ENCODE assay signal across 9 cellular contexts in genomic region chr2:29317077-29317517, GRCh38.
DNase-seq lines count a peak whose midpoint lies in the region; ATAC-seq and TF ChIP-seq lines count a peak whose summit lies in the region.
"Had no signal": no experiment of that assay in that cellular context is flagged by ENCODE, and none has a peak within 500 bp of the region (broad histone marks: within the 10 kb centered on the region; RNA-seq: fewer than 3 reads in every experiment).

No MANE protein-coding gene starts in this region.

- no peak overlapping the region for H3K9ac ChIP-seq in SK-N-SH

- H3K27me3 ChIP-seq in SK-N-SH (ENCODE audit: insufficient read depth) = no peaks in the 10 kb centered on the region

- no peaks in the 10 kb centered on the region for H3K79me2 ChIP-seq in SK-N-SH (ENCODE audit: insufficient read depth)

- POLR2A ChIA-PET in SK-N-SH (lab: Yijun Ruan, JAX) = interaction anchor here (1.6 kb wide), 1 partner anchor 603 kb away, joined by 4 read pairs; no protein-coding TSS in a partner anchor

- no peaks in the 10 kb centered on the region for H4K20me1 ChIP-seq in SK-N-SH (ENCODE audit: insufficient read depth)

- TF ChIP-seq CTCF in SK-N-SH (IDR thresholded peaks at IDR 0.05) = peak; percentile 34; the same call in 1 of the 2 replicates

- TF ChIP-seq EP300 in SK-N-SH (IDR thresholded peaks at IDR 0.05; ENCODE audit: borderline replicate concordance in 1 of 2, low read depth in 1 of 2, low read length in 1 of 2) = peak in 1 of 2 experiments; percentile 68; a peak in 2 of 4 replicates

- CTCF ChIA-PET in SK-N-SH (lab: Yijun Ruan, JAX) = interaction anchor here (0.9 to 2.0 kb wide), 5 partner anchors 8 to 141 kb away, joined by 3 to 24 read pairs (median 3); no protein-coding TSS in a partner anchor

- H3K9me3 ChIP-seq in SK-N-SH = no peaks in the 10 kb centered on the region

- peaks cover 3 to 54% of the 10 kb centered on the region in 2 experiments; a peak in 3 of 4 replicates for H3K4me1 ChIP-seq in SK-N-SH (ENCODE audit: control insufficient read depth in 1 of 2, insufficient read depth in 2 of 2, low read depth in 1 of 2, low read length in 1 of 2)

- no peak for DNase-seq in SK-N-SH
- peak; percentile 20 for DNase-seq in mucosa of gallbladder (ENCODE audit: low spot score)
- DNase-seq in NCI-H1092 treated with DMSO at 0.1 percent for 48 hours (lab: John Stamatoyannopoulos, UW) = no peak
- DNase-seq in NK-92 (lab: John Stamatoyannopoulos, UW; ENCODE audit: unreplicated experiment) = no peak
- DNase-seq in activated CD8-positive, alpha-beta memory T cell treated with anti-CD3 and anti-CD28 coated beads for 24 hours = no peak
- no peak for DNase-seq in NCI-H2196 treated with DMSO at 0.1 percent for 48 hours (lab: John Stamatoyannopoulos, UW; ENCODE audit: unreplicated experiment)
- DNase-seq: NCI-H2081 had no signal

- H3F3A ChIP-seq in SK-N-SH (replicated peaks; ENCODE audit: insufficient read depth) = peaks cover 4% of the 10 kb centered on the region

- no peak overlapping the region for H2AFZ ChIP-seq in SK-N-SH (ENCODE audit: low read depth)

- TF ChIP-seq RAD21 in SK-N-SH (IDR thresholded peaks at IDR 0.05; ENCODE audit: low read length) = no peak

- H3K36me3 ChIP-seq in SK-N-SH (replicated peaks in 1 of 2; ENCODE audit: control insufficient read depth in 1 of 2, insufficient read depth in 2 of 2, low read length in 1 of 2) = peaks cover 0 to 7% of the 10 kb centered on the region in 2 experiments

- WGBS in SK-N-SH (ENCODE audit: low lambda C conversion rate) = 33% methylated on average over 3 of the region's 3 CpGs

- H3K4me3 ChIP-seq in SK-N-SH (ENCODE audit: low read depth in 2 of 2, low read length in 1 of 2) = no peak overlapping the region

- no peak overlapping the region for H3K4me2 ChIP-seq in SK-N-SH

- no peaks in the 10 kb centered on the region for H3K9me2 ChIP-seq in SK-N-SH

- H3K27ac ChIP-seq in SK-N-SH (ENCODE audit: low read depth in 2 of 2, low read length in 1 of 2) = peak overlapping the region in 1 of 2 experiments; percentile 77; a peak in 2 of 4 replicates

- peak; percentile 30 for ATAC-seq in GM18520 (IDR thresholded peaks at IDR 0.05; ENCODE audit: unreplicated experiment)
- peak; percentile 48 for ATAC-seq in HG02885 (IDR thresholded peaks at IDR 0.05; ENCODE audit: poor library complexity, unreplicated experiment)

TF ChIP-seq in SK-N-SH, 30 proteins besides CTCF, POLR2A, EP300 and RAD21:
- TF ChIP-seq TEAD4 (IDR thresholded peaks at IDR 0.05; ENCODE audit: borderline replicate concordance, insufficient read depth) = no peak
- TF ChIP-seq REST (IDR thresholded peaks at IDR 0.05; ENCODE audit: low read depth, low read length) = no peak
- no peak for TF ChIP-seq FOXJ3 (CRISPR knock-in tag; IDR thresholded peaks at IDR 0.05)
- peak; percentile 83 for TF ChIP-seq TCF12 (IDR thresholded peaks at IDR 0.05)
- no peak for TF ChIP-seq GATA2 (CRISPR knock-in tag; IDR thresholded peaks at IDR 0.05)
- TF ChIP-seq, protein P1, sequence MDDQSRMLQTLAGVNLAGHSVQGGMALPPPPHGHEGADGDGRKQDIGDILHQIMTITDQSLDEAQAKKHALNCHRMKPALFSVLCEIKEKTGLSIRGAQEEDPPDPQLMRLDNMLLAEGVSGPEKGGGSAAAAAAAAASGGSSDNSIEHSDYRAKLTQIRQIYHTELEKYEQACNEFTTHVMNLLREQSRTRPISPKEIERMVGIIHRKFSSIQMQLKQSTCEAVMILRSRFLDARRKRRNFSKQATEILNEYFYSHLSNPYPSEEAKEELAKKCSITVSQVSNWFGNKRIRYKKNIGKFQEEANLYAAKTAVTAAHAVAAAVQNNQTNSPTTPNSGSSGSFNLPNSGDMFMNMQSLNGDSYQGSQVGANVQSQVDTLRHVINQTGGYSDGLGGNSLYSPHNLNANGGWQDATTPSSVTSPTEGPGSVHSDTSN (IDR thresholded peaks at IDR 0.05) = peak; percentile 80
- peak; percentile 35; the same call in 1 of the 2 replicates for TF ChIP-seq NFIC (IDR thresholded peaks at IDR 0.05; ENCODE audit: borderline replicate concordance)
- TF ChIP-seq TAF1 (IDR thresholded peaks at IDR 0.05; ENCODE audit: borderline replicate concordance, low read depth, low read length) = no peak
- TF ChIP-seq ZBTB33 (IDR thresholded peaks at IDR 0.05; ENCODE audit: borderline replicate concordance, low read depth) = no peak
